ENCODE assay signal across 19 cellular contexts in genomic region chr3:80060664-80061063, GRCh38.
A peak's percentile ranks its signal among the peaks of the same experiment; 100 is the strongest.
DNase-seq lines count a peak whose midpoint lies in the region; ATAC-seq and TF ChIP-seq lines count a peak whose summit lies in the region.
"Had no signal": no experiment of that assay in that cellular context is flagged by ENCODE, and none has a peak within 500 bp of the region (broad histone marks: within the 10 kb centered on the region; RNA-seq: fewer than 3 reads in every experiment).

No MANE protein-coding gene starts in this region.

- no peak for TF ChIP-seq POLR2A in heart left ventricle (IDR thresholded peaks at IDR 0.05)

- H3K27ac Mint-ChIP-seq in chondrocyte (ENCODE audit: unreplicated experiment) (no peak overlapping the region), GM23338 (no peak overlapping the region)
- H3K27ac Mint-ChIP-seq: CD8-positive, alpha-beta memory T cell had no signal

- H3K4me3 ChIP-seq in fibroblast of pulmonary artery (replicated peaks; ENCODE audit: low read depth, low read length) (no peak overlapping the region), GM23338 (no peak overlapping the region), heart left ventricle (no peak overlapping the region)
- H3K4me3 ChIP-seq: HAP-1 had no signal

- 69 to 85% (median 76%) methylated on average over 1 of the region's 1 CpG for WGBS in heart left ventricle, 4 donors

- H3K9me3 ChIP-seq in heart left ventricle = no peaks in the 10 kb centered on the region
- H3K9me3 ChIP-seq: HAP-1 had no signal

- H4K20me1 ChIP-seq in GM23338 (replicated peaks; ENCODE audit: insufficient read depth) = no peaks in the 10 kb centered on the region

- H3K27ac ChIP-seq in GM23338 (ENCODE audit: low read depth) = no peak overlapping the region
- no peak overlapping the region for H3K27ac ChIP-seq in heart left ventricle

- H3K27me3 Mint-ChIP-seq in chondrocyte (ENCODE audit: low read depth) = no peaks in the 10 kb centered on the region
- H3K27me3 Mint-ChIP-seq in GM23338 (ENCODE audit: insufficient read depth, low read depth, poor library complexity) = no peaks in the 10 kb centered on the region
- H3K27me3 Mint-ChIP-seq: CD8-positive, alpha-beta memory T cell had no signal

- ATAC-seq in GM23338 (no peak), GM21381 (IDR thresholded peaks at IDR 0.05; ENCODE audit: unreplicated experiment) (no peak), heart left ventricle (no peak), GM21423 (IDR thresholded peaks at IDR 0.05; ENCODE audit: unreplicated experiment) (no peak)

- intact Hi-C loops in heart left ventricle (cut with DNase I) = loop anchor here in 1 of 10 donors (2.0 kb wide), 1 partner anchor 22 kb away; no protein-coding TSS in a partner anchor

- no peaks in the 10 kb centered on the region for H3F3A ChIP-seq in GM23338 (replicated peaks; ENCODE audit: low read depth)

- H3K27me3 ChIP-seq in GM23338 (ENCODE audit: insufficient read depth) (no peaks in the 10 kb centered on the region), heart left ventricle (no peaks in the 10 kb centered on the region)

- no peak overlapping the region for H2AFZ ChIP-seq in GM23338

- in situ Hi-C loops in ACHN (cut with HindIII; ENCODE audit: low pct_ligation_motif_present, low pct_unique_long_range_greater_than_20kb, low sequenced_read_pairs) = no loop called here

- H3K4me1 ChIP-seq in GM23338 (ENCODE audit: insufficient read depth) = peaks cover 6% of the 10 kb centered on the region; the same call in 1 of the 2 replicates
- no peaks in the 10 kb centered on the region for H3K4me1 ChIP-seq in heart left ventricle

- H3K4me1 Mint-ChIP-seq in chondrocyte (ENCODE audit: low read depth) (no peaks in the 10 kb centered on the region), GM23338 (peaks cover 10% of the 10 kb centered on the region)
- H3K4me1 Mint-ChIP-seq: CD8-positive, alpha-beta memory T cell had no signal

- no peak overlapping the region for H3K4me3 Mint-ChIP-seq in chondrocyte (ENCODE audit: unreplicated experiment)
- H3K4me3 Mint-ChIP-seq in GM23338 = no peak overlapping the region
- H3K4me3 Mint-ChIP-seq: CD8-positive, alpha-beta memory T cell had no signal

- DNase-seq in ACHN (peak; percentile 1), NCI-H69 (lab: John Stamatoyannopoulos, UW) (peak; percentile 1), chondrocyte (ENCODE audit: low spot score) (no peak), fibroblast of pulmonary artery (ENCODE audit: low read depth) (peak; percentile 29), GM23338 (ENCODE audit: low spot score) (no peak), heart left ventricle (no peak)
- DNase-seq: C1 segment of cervical spinal cord; CD8-positive, alpha-beta memory T cell; MM.1S; NCI-H1092 treated with DMSO at 0.1 percent for 48 hours; NCI-H146; NCI-H2029 treated with DMSO at 0.1 percent for 48 hours; NCI-H2171 treated with DMSO at 0.1 percent for 48 hours; NCI-H510A; NCI-H774; RPMI8226 had no signal

- H3K9me3 Mint-ChIP-seq in chondrocyte (ENCODE audit: low read depth) (no peaks in the 10 kb centered on the region), GM23338 (no peaks in the 10 kb centered on the region)

- H3K9me2 ChIP-seq in GM23338 (ENCODE audit: insufficient read depth) = no peaks in the 10 kb centered on the region

- TF ChIP-seq CTCF in chondrocyte (IDR thresholded peaks at IDR 0.05) (peak; percentile 62), fibroblast of pulmonary artery (IDR thresholded peaks at IDR 0.05; ENCODE audit: low read length, missing control alignments) (peak; percentile 8), GM23338 (conservative IDR thresholded peaks at IDR 0.05; ENCODE audit: low read depth in 2 of 2) (no peak), heart left ventricle (IDR thresholded peaks at IDR 0.05) (no peak)

- H3K4me2 ChIP-seq in GM23338 = no peak overlapping the region

- H3K36me3 Mint-ChIP-seq in chondrocyte (ENCODE audit: low read depth) (no peaks in the 10 kb centered on the region), GM23338 (ENCODE audit: low read depth) (no peaks in the 10 kb centered on the region)
- H3K36me3 Mint-ChIP-seq: CD8-positive, alpha-beta memory T cell had no signal

- H3K79me2 ChIP-seq in GM23338 (replicated peaks; ENCODE audit: insufficient read depth) = no peaks in the 10 kb centered on the region

- no peaks in the 10 kb centered on the region for H3K36me3 ChIP-seq in GM23338 (ENCODE audit: insufficient read depth)
- H3K36me3 ChIP-seq in heart left ventricle = no peaks in the 10 kb centered on the region
- H3K36me3 ChIP-seq: HAP-1 had no signal

TF ChIP-seq in GM23338, 12 proteins besides CTCF, POLR2A, EP300 and RAD21 (continues in another document):
- TF ChIP-seq, protein P1, sequence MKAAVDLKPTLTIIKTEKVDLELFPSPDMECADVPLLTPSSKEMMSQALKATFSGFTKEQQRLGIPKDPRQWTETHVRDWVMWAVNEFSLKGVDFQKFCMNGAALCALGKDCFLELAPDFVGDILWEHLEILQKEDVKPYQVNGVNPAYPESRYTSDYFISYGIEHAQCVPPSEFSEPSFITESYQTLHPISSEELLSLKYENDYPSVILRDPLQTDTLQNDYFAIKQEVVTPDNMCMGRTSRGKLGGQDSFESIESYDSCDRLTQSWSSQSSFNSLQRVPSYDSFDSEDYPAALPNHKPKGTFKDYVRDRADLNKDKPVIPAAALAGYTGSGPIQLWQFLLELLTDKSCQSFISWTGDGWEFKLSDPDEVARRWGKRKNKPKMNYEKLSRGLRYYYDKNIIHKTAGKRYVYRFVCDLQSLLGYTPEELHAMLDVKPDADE (IDR thresholded peaks at IDR 0.05) = no peak
- TF ChIP-seq ZNF114 (CRISPR knock-in tag; IDR thresholded peaks at IDR 0.05) = no peak
- TF ChIP-seq, protein P2, sequence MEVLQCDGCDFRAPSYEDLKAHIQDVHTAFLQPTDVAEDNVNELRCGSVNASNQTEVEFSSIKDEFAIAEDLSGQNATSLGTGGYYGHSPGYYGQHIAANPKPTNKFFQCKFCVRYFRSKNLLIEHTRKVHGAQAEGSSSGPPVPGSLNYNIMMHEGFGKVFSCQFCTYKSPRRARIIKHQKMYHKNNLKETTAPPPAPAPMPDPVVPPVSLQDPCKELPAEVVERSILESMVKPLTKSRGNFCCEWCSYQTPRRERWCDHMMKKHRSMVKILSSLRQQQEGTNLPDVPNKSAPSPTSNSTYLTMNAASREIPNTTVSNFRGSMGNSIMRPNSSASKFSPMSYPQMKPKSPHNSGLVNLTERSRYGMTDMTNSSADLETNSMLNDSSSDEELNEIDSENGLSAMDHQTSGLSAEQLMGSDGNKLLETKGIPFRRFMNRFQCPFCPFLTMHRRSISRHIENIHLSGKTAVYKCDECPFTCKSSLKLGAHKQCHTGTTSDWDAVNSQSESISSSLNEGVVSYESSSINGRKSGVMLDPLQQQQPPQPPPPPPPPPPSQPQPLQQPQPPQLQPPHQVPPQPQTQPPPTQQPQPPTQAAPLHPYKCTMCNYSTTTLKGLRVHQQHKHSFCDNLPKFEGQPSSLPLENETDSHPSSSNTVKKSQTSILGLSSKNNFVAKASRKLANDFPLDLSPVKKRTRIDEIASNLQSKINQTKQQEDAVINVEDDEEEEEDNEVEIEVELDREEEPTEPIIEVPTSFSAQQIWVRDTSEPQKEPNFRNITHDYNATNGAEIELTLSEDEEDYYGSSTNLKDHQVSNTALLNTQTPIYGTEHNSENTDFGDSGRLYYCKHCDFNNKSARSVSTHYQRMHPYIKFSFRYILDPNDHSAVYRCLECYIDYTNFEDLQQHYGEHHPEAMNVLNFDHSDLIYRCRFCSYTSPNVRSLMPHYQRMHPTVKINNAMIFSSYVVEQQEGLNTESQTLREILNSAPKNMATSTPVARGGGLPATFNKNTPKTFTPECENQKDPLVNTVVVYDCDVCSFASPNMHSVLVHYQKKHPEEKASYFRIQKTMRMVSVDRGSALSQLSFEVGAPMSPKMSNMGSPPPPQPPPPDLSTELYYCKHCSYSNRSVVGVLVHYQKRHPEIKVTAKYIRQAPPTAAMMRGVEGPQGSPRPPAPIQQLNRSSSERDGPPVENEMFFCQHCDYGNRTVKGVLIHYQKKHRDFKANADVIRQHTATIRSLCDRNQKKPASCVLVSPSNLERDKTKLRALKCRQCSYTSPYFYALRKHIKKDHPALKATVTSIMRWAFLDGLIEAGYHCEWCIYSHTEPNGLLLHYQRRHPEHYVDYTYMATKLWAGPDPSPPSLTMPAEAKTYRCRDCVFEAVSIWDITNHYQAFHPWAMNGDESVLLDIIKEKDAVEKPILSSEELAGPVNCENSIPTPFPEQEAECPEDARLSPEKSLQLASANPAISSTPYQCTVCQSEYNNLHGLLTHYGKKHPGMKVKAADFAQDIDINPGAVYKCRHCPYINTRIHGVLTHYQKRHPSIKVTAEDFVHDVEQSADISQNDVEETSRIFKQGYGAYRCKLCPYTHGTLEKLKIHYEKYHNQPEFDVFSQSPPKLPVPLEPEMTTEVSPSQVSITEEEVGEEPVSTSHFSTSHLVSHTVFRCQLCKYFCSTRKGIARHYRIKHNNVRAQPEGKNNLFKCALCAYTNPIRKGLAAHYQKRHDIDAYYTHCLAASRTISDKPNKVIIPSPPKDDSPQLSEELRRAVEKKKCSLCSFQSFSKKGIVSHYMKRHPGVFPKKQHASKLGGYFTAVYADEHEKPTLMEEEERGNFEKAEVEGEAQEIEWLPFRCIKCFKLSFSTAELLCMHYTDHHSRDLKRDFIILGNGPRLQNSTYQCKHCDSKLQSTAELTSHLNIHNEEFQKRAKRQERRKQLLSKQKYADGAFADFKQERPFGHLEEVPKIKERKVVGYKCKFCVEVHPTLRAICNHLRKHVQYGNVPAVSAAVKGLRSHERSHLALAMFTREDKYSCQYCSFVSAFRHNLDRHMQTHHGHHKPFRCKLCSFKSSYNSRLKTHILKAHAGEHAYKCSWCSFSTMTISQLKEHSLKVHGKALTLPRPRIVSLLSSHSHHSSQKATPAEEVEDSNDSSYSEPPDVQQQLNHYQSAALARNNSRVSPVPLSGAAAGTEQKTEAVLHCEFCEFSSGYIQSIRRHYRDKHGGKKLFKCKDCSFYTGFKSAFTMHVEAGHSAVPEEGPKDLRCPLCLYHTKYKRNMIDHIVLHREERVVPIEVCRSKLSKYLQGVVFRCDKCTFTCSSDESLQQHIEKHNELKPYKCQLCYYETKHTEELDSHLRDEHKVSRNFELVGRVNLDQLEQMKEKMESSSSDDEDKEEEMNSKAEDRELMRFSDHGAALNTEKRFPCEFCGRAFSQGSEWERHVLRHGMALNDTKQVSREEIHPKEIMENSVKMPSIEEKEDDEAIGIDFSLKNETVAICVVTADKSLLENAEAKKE (CRISPR knock-in tag; IDR thresholded peaks at IDR 0.05) = no peak
- TF ChIP-seq JUNB (IDR thresholded peaks at IDR 0.05; ENCODE audit: unreplicated experiment) = no peak
- TF ChIP-seq CREB1 (CRISPR knock-in tag; IDR thresholded peaks at IDR 0.05; ENCODE audit: low read depth) = no peak
- TF ChIP-seq EZH2 (IDR thresholded peaks at IDR 0.05; ENCODE audit: low read depth, unreplicated experiment) = no peak
- TF ChIP-seq STAT1 (IDR thresholded peaks at IDR 0.05; ENCODE audit: unreplicated experiment) = no peak
- no peak for TF ChIP-seq NANOG (IDR thresholded peaks at IDR 0.05; ENCODE audit: borderline replicate concordance)
- TF ChIP-seq EZH2phosphoT487 (IDR thresholded peaks at IDR 0.05; ENCODE audit: unreplicated experiment) = no peak
- no peak for TF ChIP-seq POLR2AphosphoS5 (IDR thresholded peaks at IDR 0.05; ENCODE audit: low read depth)

Comparison
In these comparisons a context has a peak if more than half of its experiments do, and no peak if none do; other contexts are left out.
1. DNase-seq: peak in ACHN (single experiment), NCI-H69 (single experiment) and fibroblast of pulmonary artery (single experiment); none in chondrocyte (single experiment), GM23338 (single experiment) and heart left ventricle (0 of 5).
2. CTCF ChIP-seq: peak in chondrocyte (single experiment) and fibroblast of pulmonary artery (single experiment); none in GM23338 (0 of 2) and heart left ventricle (0 of 12).